8 cellular contexts compared by ENCODE assay signal in genomic region chr12:95548056-95548538, GRCh38. TPM values are rescaled to one million over a fixed set of nuclear protein-coding genes. Genes with fewer than 3 reads are reported as not detected.
DNase-seq lines count a peak whose midpoint lies in the region; ATAC-seq, FAIRE-seq and TF ChIP-seq lines count a peak whose summit lies in the region.

No MANE protein-coding gene starts in this region.

- no peaks in the 10 kb centered on the region for H3K9me2 ChIP-seq in PC-3 (replicated peaks; ENCODE audit: low read length)

- peak in 8 of 10 experiments; percentile 6 to 47 (median 16) for DNase-seq in CD4-positive, alpha-beta T cell
- DNase-seq in NCI-H128 (lab: John Stamatoyannopoulos, UW; ENCODE audit: unreplicated experiment) (peak; percentile 26), frontal cortex (ENCODE audit: low spot score in 2 of 2) (peak; percentile 31 to 36), osteoblast (ENCODE audit: insufficient read length, low spot score, missing footprints) (peak; percentile 82), PC-3 (no peak), SK-N-DZ (ENCODE audit: low spot score) (no peak), UCSD-AML1 (lab: John Stamatoyannopoulos, UW; ENCODE audit: unreplicated experiment) (no peak)
- DNase-seq in activated T-cell treated with anti-CD3 and anti-CD28 coated beads, Interleukin-2, amount 50 U/mL, for 4 hours, result peak; percentile 18

- TF ChIP-seq CTCF in CD4-positive, alpha-beta T cell (IDR thresholded peaks at IDR 0.05), result no peak
- TF ChIP-seq CTCF in osteoblast (IDR thresholded peaks at IDR 0.05; ENCODE audit: extremely low read depth, low read depth, low read length), result no peak
- no peak for TF ChIP-seq CTCF in PC-3 (conservative IDR thresholded peaks at IDR 0.05; ENCODE audit: low read depth, low read length)

- POLR2A ChIA-PET in CD4-positive, alpha-beta T cell (lab: Charles Lee), result interaction anchor here (0.8 to 1.5 kb wide), 4 partner anchors 10 to 545 kb away, joined by 3 to 9 read pairs (median 4); partner anchors contain the start of gene METAP2
- POLR2A ChIA-PET in PC-3 (lab: Charles Lee; ENCODE audit: unreplicated experiment), result no interaction called here

- H3K36me3 Mint-ChIP-seq in CD4-positive, alpha-beta T cell (ENCODE audit: low read depth), result peaks cover 9% of the 10 kb centered on the region
- H3K36me3 Mint-ChIP-seq in activated T-cell treated with anti-CD3 and anti-CD28 coated beads, Interleukin-2, amount 50 U/mL, for 4 hours (ENCODE audit: insufficient read depth), result no peaks in the 10 kb centered on the region

- H3K4me1 ChIP-seq in osteoblast (ENCODE audit: insufficient read depth, low read length), result no peaks in the 10 kb centered on the region
- H3K4me1 ChIP-seq in PC-3 (ENCODE audit: insufficient read depth, low read length), result no peaks in the 10 kb centered on the region

- CTCF ChIA-PET in CD4-positive, alpha-beta T cell (lab: Charles Lee), result interaction anchor here (1.0 kb wide), 1 partner anchor 14 kb away, joined by 3 read pairs; no protein-coding TSS in a partner anchor
- CTCF ChIA-PET in PC-3 (lab: Charles Lee), result no interaction called here

- no TSS peak for BruUV-seq in PC-3 (replicated peaks; lab: Mats Ljungman, UMichigan)

- intact Hi-C loops in CD4-positive, alpha-beta T cell (cut with DNase I, micrococcal nuclease), result loop anchor here in 1 of 2 experiments (5.0 to 10.0 kb wide), 2 partner anchors 331 to 1403 kb away; partner anchors contain the start of genes FGD6, PLXNC1 and VEZT
- intact Hi-C loops in PC-3 (cut with micrococcal nuclease), result no loop called here

- peak overlapping the region; percentile 72 for H3K27ac ChIP-seq in CD4-positive, alpha-beta T cell (ENCODE audit: low read depth, low read length)
- H3K27ac ChIP-seq in osteoblast (ENCODE audit: low read depth, low read length) (no peak overlapping the region), PC-3 (ENCODE audit: low read length) (no peak overlapping the region)

- H3K4me3 ChIP-seq in osteoblast (ENCODE audit: insufficient read depth, low read length) (peak overlapping the region; percentile 59), PC-3 (ENCODE audit: low read length) (no peak overlapping the region)

- ATAC-seq in CD4-positive, alpha-beta T cell (ENCODE audit: poor library complexity), result peak; percentile 24
- ATAC-seq in activated T-cell treated with anti-CD3 and anti-CD28 coated beads, Interleukin-2, amount 50 U/mL, for 4 hours, result peak; percentile 51 to 64
- ATAC-seq in PC-3, result no peak

- peak overlapping the region; percentile 89 for H3K27ac Mint-ChIP-seq in CD4-positive, alpha-beta T cell

- peaks cover 16% of the 10 kb centered on the region for H3K27me3 Mint-ChIP-seq in CD4-positive, alpha-beta T cell
- peaks cover 10% of the 10 kb centered on the region for H3K27me3 Mint-ChIP-seq in activated T-cell treated with anti-CD3 and anti-CD28 coated beads, Interleukin-2, amount 50 U/mL, for 4 hours (ENCODE audit: low read depth)

- H3K4me1 Mint-ChIP-seq in CD4-positive, alpha-beta T cell (ENCODE audit: low read depth), result peaks cover 46% of the 10 kb centered on the region
- H3K4me1 Mint-ChIP-seq in activated T-cell treated with anti-CD3 and anti-CD28 coated beads, Interleukin-2, amount 50 U/mL, for 4 hours (ENCODE audit: low read depth), result peaks cover 51% of the 10 kb centered on the region

- no peaks in the 10 kb centered on the region for H3F3A ChIP-seq in PC-3 (ENCODE audit: low read length, unreplicated experiment)

- H3K4me3 Mint-ChIP-seq in CD4-positive, alpha-beta T cell, result peak overlapping the region; percentile 96
- H3K4me3 Mint-ChIP-seq in activated T-cell treated with anti-CD3 and anti-CD28 coated beads, Interleukin-2, amount 50 U/mL, for 4 hours, result peak overlapping the region; percentile 90

- no peak for FAIRE-seq in frontal cortex (lab: Jason Lieb, UNC)

- H3K4me2 ChIP-seq in osteoblast (ENCODE audit: insufficient read depth, low read length) (peak overlapping the region; percentile 61), PC-3 (ENCODE audit: low read length) (no peak overlapping the region)

- peak overlapping the region; percentile 71 for H2AFZ ChIP-seq in osteoblast (ENCODE audit: low read length)
- no peak overlapping the region for H2AFZ ChIP-seq in PC-3 (ENCODE audit: low read length)

- H3K9me3 ChIP-seq in CD4-positive, alpha-beta T cell (ENCODE audit: control insufficient read depth, low read length), result no peaks in the 10 kb centered on the region
- peaks cover 7% of the 10 kb centered on the region for H3K9me3 ChIP-seq in osteoblast (ENCODE audit: low read depth, low read length)
- H3K9me3 ChIP-seq in PC-3 (ENCODE audit: low read length), result 0 out of 2 replicates have a peak, but pooled peaks cover 5% of the 10 kb centered on the region

- no peaks in the 10 kb centered on the region for H3K27me3 ChIP-seq in CD4-positive, alpha-beta T cell (ENCODE audit: control insufficient read depth, insufficient read depth, low read length)
- H3K27me3 ChIP-seq in osteoblast (ENCODE audit: insufficient read depth, low read length) (peaks cover 67% of the 10 kb centered on the region), PC-3 (ENCODE audit: low read length) (no peaks in the 10 kb centered on the region)

- no peaks in the 10 kb centered on the region for H3K36me3 ChIP-seq in osteoblast (ENCODE audit: insufficient read depth, low read length)
- H3K36me3 ChIP-seq in PC-3 (ENCODE audit: low read depth, low read length), result no peaks in the 10 kb centered on the region

- H3K9me3 Mint-ChIP-seq in CD4-positive, alpha-beta T cell, result no peaks in the 10 kb centered on the region
- H3K9me3 Mint-ChIP-seq in activated T-cell treated with anti-CD3 and anti-CD28 coated beads, Interleukin-2, amount 50 U/mL, for 4 hours, result no peaks in the 10 kb centered on the region

- no peak overlapping the region for H3K9ac ChIP-seq in PC-3 (ENCODE audit: low read length)

- no peaks in the 10 kb centered on the region for H3K79me2 ChIP-seq in osteoblast (ENCODE audit: insufficient read depth, low read length)
- no peaks in the 10 kb centered on the region for H3K79me2 ChIP-seq in PC-3 (ENCODE audit: low read length)

- H4K20me1 ChIP-seq in osteoblast (ENCODE audit: insufficient read depth, low read length) (no peaks in the 10 kb centered on the region), PC-3 (ENCODE audit: low read length) (no peaks in the 10 kb centered on the region)

RNA-seq across cellular contexts. Expression of gene USP44, which starts 3.2 kb away (rescaled TPM):
- total RNA-seq in CD4-positive, alpha-beta T cell, result 1 to 10 TPM; 1.3 to 1.5 TPM
- total RNA-seq in activated T-cell treated with anti-CD3 and anti-CD28 coated beads, Interleukin-2, amount 50 U/mL, for 4 hours, result 1 to 10 TPM; 2.1 to 4.9 (median 2.2) TPM
- total RNA-seq in frontal cortex, result 3.7 TPM
- under 0.01 and 0.36 TPM in 2 replicates for total RNA-seq in osteoblast
- total RNA-seq in PC-3 (2014; rRNA removed), result not detected in 2 replicates
- not detected in 2 replicates for polyA plus RNA-seq in SK-N-DZ (2014; cell fraction: cytosol; rRNA removed)
- not detected in 2 replicates for polyA plus RNA-seq in SK-N-DZ (2014; cell fraction: nucleus; rRNA removed)

Comparison
In these comparisons a context has a peak if more than half of its experiments do, and no peak if none do; other contexts are left out.
1. DNase-seq: peak in CD4-positive, alpha-beta T cell (8 of 10), NCI-H128 (single experiment), activated T-cell treated with anti-CD3 and anti-CD28 coated beads, Interleukin-2, amount 50 U/mL, for 4 hours (single experiment), frontal cortex (2 of 2) and osteoblast (single experiment); none in PC-3 (single experiment), SK-N-DZ (single experiment) and UCSD-AML1 (single experiment).